Comparison of ENCODE assay signal across 1 cellular context in the genomic region with DNA sequence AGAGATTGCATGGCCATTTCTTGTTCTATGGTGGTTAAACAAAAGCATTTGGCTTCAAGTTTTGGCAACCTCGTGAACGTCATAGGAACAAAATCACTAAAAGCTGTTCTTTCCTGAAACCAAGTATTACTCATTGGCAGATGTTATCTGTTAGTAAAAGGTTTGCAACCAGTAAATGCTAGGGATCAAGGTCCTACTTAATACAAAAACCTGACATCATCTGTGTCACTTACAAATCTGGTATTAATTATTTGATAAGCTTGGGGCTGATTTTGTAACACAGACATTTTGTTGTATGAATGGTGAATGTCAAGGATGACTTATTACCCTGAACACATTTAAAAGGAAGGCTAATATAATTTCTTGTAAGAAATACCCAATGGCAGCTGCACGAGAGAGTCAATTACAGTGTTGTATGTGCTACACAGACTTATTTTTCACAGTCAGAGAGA.
TF ChIP-seq lines count a peak whose summit lies in the region.

No MANE protein-coding gene starts in this region.

TF ChIP-seq in WTC11, 78 proteins besides CTCF, POLR2A, EP300 and RAD21 (continued from another document):
- TF ChIP-seq, protein P1, sequence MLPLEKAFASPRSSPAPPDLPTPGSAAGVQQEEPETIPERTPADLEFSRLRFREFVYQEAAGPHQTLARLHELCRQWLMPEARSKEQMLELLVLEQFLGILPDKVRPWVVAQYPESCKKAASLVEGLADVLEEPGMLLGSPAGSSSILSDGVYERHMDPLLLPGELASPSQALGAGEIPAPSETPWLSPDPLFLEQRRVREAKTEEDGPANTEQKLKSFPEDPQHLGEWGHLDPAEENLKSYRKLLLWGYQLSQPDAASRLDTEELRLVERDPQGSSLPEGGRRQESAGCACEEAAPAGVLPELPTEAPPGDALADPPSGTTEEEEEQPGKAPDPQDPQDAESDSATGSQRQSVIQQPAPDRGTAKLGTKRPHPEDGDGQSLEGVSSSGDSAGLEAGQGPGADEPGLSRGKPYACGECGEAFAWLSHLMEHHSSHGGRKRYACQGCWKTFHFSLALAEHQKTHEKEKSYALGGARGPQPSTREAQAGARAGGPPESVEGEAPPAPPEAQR (CRISPR knock-in tag; IDR thresholded peaks at IDR 0.05): no peak
- no peak for TF ChIP-seq PRRX2 (CRISPR knock-in tag; IDR thresholded peaks at IDR 0.05)
- no peak for TF ChIP-seq ZNF219 (CRISPR knock-in tag; IDR thresholded peaks at IDR 0.05; ENCODE audit: borderline replicate concordance)
